23 cellular contexts compared by ENCODE assay signal in genomic region chr6:102746941-102747340, GRCh38.
"Had no signal": no experiment of that assay in that cellular context is flagged by ENCODE, and none has a peak within 500 bp of the region (broad histone marks: within the 10 kb centered on the region; RNA-seq: fewer than 3 reads in every experiment).

No MANE protein-coding gene starts in this region.

- H3K4me3 Mint-ChIP-seq: dendritic cell treated with granulocyte-macrophage colony-stimulating factor and Interleukin-4, amounts not matched to agents 40 ng/mL and 50 ng/mL, for 4 days; effector memory CD8-positive, alpha-beta T cell; endodermal cell; mesothelial cell of epicardium had no signal

- H3K27ac Mint-ChIP-seq: dendritic cell treated with granulocyte-macrophage colony-stimulating factor and Interleukin-4, amounts not matched to agents 40 ng/mL and 50 ng/mL, for 4 days; effector memory CD8-positive, alpha-beta T cell; endodermal cell; mesothelial cell of epicardium had no signal

- H3K36me3 Mint-ChIP-seq: mesothelial cell of epicardium had no signal

- H3K36me3 ChIP-seq: colonic mucosa, esophagus squamous epithelium, gastrocnemius medialis, heart right ventricle, left lung, lower lobe of right lung had no signal

- H3K27me3 ChIP-seq: colonic mucosa, esophagus squamous epithelium, gastrocnemius medialis, heart right ventricle had no signal

- H3K9me3 Mint-ChIP-seq: dendritic cell treated with granulocyte-macrophage colony-stimulating factor and Interleukin-4, amounts not matched to agents 40 ng/mL and 50 ng/mL, for 4 days; effector memory CD8-positive, alpha-beta T cell; endodermal cell; mesothelial cell of epicardium had no signal

- H3K4me3 ChIP-seq: colonic mucosa, esophagus squamous epithelium, gastrocnemius medialis, heart right ventricle, left lung, lower lobe of right lung, mucosa of descending colon had no signal

- H3K27ac ChIP-seq: colonic mucosa, epithelial cell of prostate, esophagus squamous epithelium, gastrocnemius medialis, heart right ventricle, left lung, lower lobe of right lung had no signal

- DNase-seq: colonic mucosa; cortex of kidney; effector CD8-positive, alpha-beta T cell; effector memory CD8-positive, alpha-beta T cell; endodermal cell; erythroblast; esophagus squamous epithelium; foreskin fibroblast; foreskin melanocyte; gastrocnemius medialis; glutamatergic neuron; head of caudate nucleus; heart right ventricle; hippocampal formation; left cardiac atrium; left lung; left ventricle myocardium superior; lower lobe of right lung; mesenchymal stem cell; mucosa of descending colon had no signal

- H3K9me3 ChIP-seq: colonic mucosa, esophagus squamous epithelium, gastrocnemius medialis, heart right ventricle, left lung, lower lobe of right lung, mucosa of descending colon had no signal

- H3K27me3 Mint-ChIP-seq: dendritic cell treated with granulocyte-macrophage colony-stimulating factor and Interleukin-4, amounts not matched to agents 40 ng/mL and 50 ng/mL, for 4 days; effector memory CD8-positive, alpha-beta T cell had no signal

- H3K4me1 ChIP-seq: colonic mucosa, esophagus squamous epithelium, gastrocnemius medialis, heart right ventricle, left lung, lower lobe of right lung had no signal
